13 cellular contexts compared by ENCODE assay signal in genomic region chr16:2466667-2467300, GRCh38. TPM values are rescaled to one million over a fixed set of nuclear protein-coding genes. Genes with fewer than 3 reads are reported as not detected.
A peak's percentile ranks its signal among the peaks of the same experiment; 100 is the strongest.
DNase-seq lines count a peak whose midpoint lies in the region; ATAC-seq and TF ChIP-seq lines count a peak whose summit lies in the region.
"Had no signal": no experiment of that assay in that cellular context is flagged by ENCODE, and none has a peak within 500 bp of the region (broad histone marks: within the 10 kb centered on the region; RNA-seq: fewer than 3 reads in every experiment).

No MANE protein-coding gene starts in this region.

- H2AFZ ChIP-seq in IMR-90 (replicated peaks; ENCODE audit: low read length, poor library complexity) (peak overlapping the region; percentile 95), neural progenitor cell (replicated peaks) (no peak overlapping the region)

- no peak for TF ChIP-seq POLR2A in IMR-90 (IDR thresholded peaks at IDR 0.05; ENCODE audit: low read depth, low read length)

- H3K4ac ChIP-seq in IMR-90 (ENCODE audit: low read depth, low read length) = peak overlapping the region; percentile 94

- H2AK5ac ChIP-seq in IMR-90 (ENCODE audit: low read depth, low read length) = peak overlapping the region; percentile 91; the same call in 1 of the 2 replicates

- H3K27me3 ChIP-seq in DOHH2 (ENCODE audit: control insufficient read depth, low read length) = no peaks in the 10 kb centered on the region
- H3K27me3 ChIP-seq in IMR-90 (ENCODE audit: control insufficient read depth, insufficient read depth, low read length) = no peaks in the 10 kb centered on the region; the same call in 1 of the 2 replicates
- H3K27me3 ChIP-seq in neural progenitor cell = peaks cover 12% of the 10 kb centered on the region
- H3K27me3 ChIP-seq: thyroid gland had no signal

- H3K4me3 Mint-ChIP-seq in neural progenitor cell = peak overlapping the region; percentile 65
- no peak overlapping the region for H3K4me3 Mint-ChIP-seq in osteocyte (ENCODE audit: unreplicated experiment)
- H3K4me3 Mint-ChIP-seq: activated CD8-positive, alpha-beta memory T cell treated with anti-CD3 and anti-CD28 coated beads, Interleukin-2, amount 10 ng/mL, durations not matched to agents 7 days and 5 days had no signal

- H2BK15ac ChIP-seq in IMR-90 (ENCODE audit: low read depth, low read length) = 0 out of 3 replicates have a peak overlapping the region, but pooled peaks have one; percentile 13

- H3F3A ChIP-seq in DOHH2 (ENCODE audit: control insufficient read depth, insufficient read depth) = peaks cover 30% of the 10 kb centered on the region
- peaks cover 57% of the 10 kb centered on the region for H3F3A ChIP-seq in neural progenitor cell (ENCODE audit: low read depth)

- no peak overlapping the region for H3K18ac ChIP-seq in IMR-90 (ENCODE audit: low read depth, low read length)

- CTCF ChIA-PET in IMR-90 (lab: Yijun Ruan, JAX) = interaction anchor here (0.7 kb wide), 1 partner anchor 8 kb away, joined by 3 read pairs; the partner anchor contains the start of gene TBC1D24

- peak overlapping the region; percentile 92 for H3K4me2 ChIP-seq in DOHH2 (ENCODE audit: low read length)
- H3K4me2 ChIP-seq in IMR-90 (ENCODE audit: low read depth, low read length) = no peak overlapping the region
- peak overlapping the region; percentile 92 for H3K4me2 ChIP-seq in neural progenitor cell

- H3K4me1 ChIP-seq in DOHH2 (ENCODE audit: control insufficient read depth, low read length) (peaks cover 70% of the 10 kb centered on the region), IMR-90 (ENCODE audit: control insufficient read depth, insufficient read depth, low read length) (peaks cover 16% of the 10 kb centered on the region), neural progenitor cell (peaks cover 37% of the 10 kb centered on the region)

- H3K14ac ChIP-seq in IMR-90 (replicated peaks; ENCODE audit: low read depth, low read length) = no peak overlapping the region

- peak overlapping the region; percentile 81 for H3K4me3 ChIP-seq in DOHH2 (ENCODE audit: low read length)
- no peak overlapping the region for H3K4me3 ChIP-seq in IMR-90 (ENCODE audit: insufficient read depth, low read depth, low read length)
- no peak overlapping the region for H3K4me3 ChIP-seq in neural progenitor cell

- no peak for DNase-seq in IMR-90
- no peak for DNase-seq in caudate nucleus (lab: John Stamatoyannopoulos, UW)
- no peak for DNase-seq in neural progenitor cell (ENCODE audit: low spot score)
- DNase-seq in NCI-H2227 treated with DMSO at 0.1 percent for 48 hours (lab: John Stamatoyannopoulos, UW) = no peak
- DNase-seq in osteocyte (ENCODE audit: extremely low spot score, unreplicated experiment) = no peak
- DNase-seq in activated gamma-delta T cell (lab: John Stamatoyannopoulos, UW) = no peak
- DNase-seq: activated CD8-positive, alpha-beta memory T cell treated with anti-CD3 and anti-CD28 coated beads, Interleukin-2, amount 10 ng/mL, durations not matched to agents 7 days and 5 days had no signal

- H2AK9ac ChIP-seq in IMR-90 (replicated peaks; ENCODE audit: low read depth, low read length, poor library complexity) = peak overlapping the region; percentile 90

- H4K8ac ChIP-seq in IMR-90 (ENCODE audit: low read depth in 2 of 2, low read length in 2 of 2) = peak overlapping the region; percentile 21 to 75; a peak in 2 of 4 replicates

- dilution Hi-C loops in IMR-90 (cut with HindIII; ENCODE audit: low sequenced_read_pairs, unreplicated experiment) = no loop called here

- H2BK5ac ChIP-seq in IMR-90 (ENCODE audit: low read depth, low read length, poor library complexity, severe bottlenecking) = no peak overlapping the region

- TF ChIP-seq RAD21 in IMR-90 (IDR thresholded peaks at IDR 0.05; ENCODE audit: low read length) = no peak

- no peaks in the 10 kb centered on the region for H3K9me3 ChIP-seq in DOHH2 (ENCODE audit: control insufficient read depth, insufficient read depth, low read length)
- H3K9me3 ChIP-seq in IMR-90 (ENCODE audit: control insufficient read depth, insufficient read depth, low read length) = no peaks in the 10 kb centered on the region
- H3K9me3 ChIP-seq in neural progenitor cell (ENCODE audit: low read depth) = no peaks in the 10 kb centered on the region
- H3K9me3 ChIP-seq: thyroid gland had no signal

- WGBS in IMR-90 (ENCODE audit: extremely low coverage in 2 of 2, insufficient read length in 1 of 2), 2 experiments = 89% methylated on average over 21 of the region's 22 CpGs; no CpG with 5 or more reads in 1 of the 2 experiments

- in situ Hi-C loops in IMR-90 (cut with MboI; ENCODE audit: low sequenced_read_pairs) = no loop called here

- peaks cover 4% of the 10 kb centered on the region for H3K79me2 ChIP-seq in DOHH2 (ENCODE audit: control insufficient read depth, low read length)
- no peaks in the 10 kb centered on the region for H3K79me2 ChIP-seq in neural progenitor cell (ENCODE audit: low read depth)

- no peak overlapping the region for H2BK120ac ChIP-seq in IMR-90 (ENCODE audit: low read depth, low read length)

- no peak for ATAC-seq in IMR-90 (ENCODE audit: low read depth)
- ATAC-seq in HG02623 (IDR thresholded peaks at IDR 0.05; ENCODE audit: unreplicated experiment) = no peak

- no peaks in the 10 kb centered on the region for H4K20me1 ChIP-seq in DOHH2 (ENCODE audit: control insufficient read depth, insufficient read depth, low read depth, low read length)
- H4K20me1 ChIP-seq in IMR-90 (ENCODE audit: insufficient read depth, low read length) = no peaks in the 10 kb centered on the region
- peaks cover 6% of the 10 kb centered on the region for H4K20me1 ChIP-seq in neural progenitor cell (ENCODE audit: low read depth)

- peaks cover 0 to 12% of the 10 kb centered on the region in 2 experiments; a peak in 1 of 4 replicates for H3K79me1 ChIP-seq in IMR-90 (ENCODE audit: low read depth in 1 of 2, low read length in 2 of 2)

- peak overlapping the region; percentile 68; the same call in 1 of the 2 replicates for H4K91ac ChIP-seq in IMR-90 (ENCODE audit: insufficient read depth, low read depth, low read length)

- H3K23ac ChIP-seq in IMR-90 (ENCODE audit: low read depth, low read length) = no peak overlapping the region

- H3K27ac Mint-ChIP-seq in neural progenitor cell = no peak overlapping the region
- H3K27ac Mint-ChIP-seq in osteocyte (ENCODE audit: unreplicated experiment) = no peak overlapping the region
- H3K27ac Mint-ChIP-seq: activated CD8-positive, alpha-beta memory T cell treated with anti-CD3 and anti-CD28 coated beads, Interleukin-2, amount 10 ng/mL, durations not matched to agents 7 days and 5 days; activated naive CD8-positive, alpha-beta T cell had no signal

- POLR2A ChIA-PET in IMR-90 (lab: Charles Lee; ENCODE audit: unreplicated experiment) = no interaction called here

- intact Hi-C loops in IMR-90 (cut with micrococcal nuclease) = no loop called here

- no peaks in the 10 kb centered on the region for H3K9me2 ChIP-seq in DOHH2 (replicated peaks; ENCODE audit: control insufficient read depth, low read length)

- no peak overlapping the region for H2BK20ac ChIP-seq in IMR-90 (ENCODE audit: low read depth, low read length)

- no peak for TF ChIP-seq CTCF in DOHH2 (IDR thresholded peaks at IDR 0.05; ENCODE audit: low read depth, low read length, poor library complexity, severe bottlenecking)
- no peak for TF ChIP-seq CTCF in IMR-90 (conservative IDR thresholded peaks at IDR 0.05; ENCODE audit: low read depth, low read length)
- no peak for TF ChIP-seq CTCF in neural progenitor cell (IDR thresholded peaks at IDR 0.05)
- TF ChIP-seq CTCF in osteocyte (IDR thresholded peaks at IDR 0.05) = no peak

- H3K56ac ChIP-seq in IMR-90 (ENCODE audit: extremely low read depth, insufficient read depth, low read length) = no peak overlapping the region

- H3K27ac ChIP-seq in DOHH2 (ENCODE audit: low read depth, low read length) = peak overlapping the region; percentile 95
- no peak overlapping the region for H3K27ac ChIP-seq in IMR-90 (ENCODE audit: insufficient read depth, low read length)
- peak overlapping the region; percentile 59 for H3K27ac ChIP-seq in caudate nucleus (ENCODE audit: low read depth, low read length)
- H3K27ac ChIP-seq in neural progenitor cell = no peak overlapping the region
- H3K27ac ChIP-seq: thyroid gland had no signal

- H3K36me3 ChIP-seq in DOHH2 (ENCODE audit: control insufficient read depth, low read length) (peaks cover 11% of the 10 kb centered on the region), IMR-90 (ENCODE audit: control insufficient read depth, insufficient read depth, low read length) (no peaks in the 10 kb centered on the region), neural progenitor cell (no peaks in the 10 kb centered on the region)
- H3K36me3 ChIP-seq: thyroid gland had no signal

- H3K9me3 Mint-ChIP-seq in neural progenitor cell (no peaks in the 10 kb centered on the region), osteocyte (ENCODE audit: unreplicated experiment) (no peaks in the 10 kb centered on the region)

- peaks cover 16% of the 10 kb centered on the region for H3K4me1 Mint-ChIP-seq in neural progenitor cell
- peaks cover 24% of the 10 kb centered on the region for H3K4me1 Mint-ChIP-seq in osteocyte (ENCODE audit: unreplicated experiment)

- peaks cover 19% of the 10 kb centered on the region for H3K27me3 Mint-ChIP-seq in neural progenitor cell (ENCODE audit: insufficient read depth, low read depth)
- H3K27me3 Mint-ChIP-seq in osteocyte (ENCODE audit: unreplicated experiment) = no peaks in the 10 kb centered on the region

- H3K36me3 Mint-ChIP-seq in neural progenitor cell (peaks cover 3% of the 10 kb centered on the region), osteocyte (ENCODE audit: unreplicated experiment) (no peaks in the 10 kb centered on the region)
- H3K36me3 Mint-ChIP-seq: activated CD8-positive, alpha-beta memory T cell treated with anti-CD3 and anti-CD28 coated beads, Interleukin-2, amount 10 ng/mL, durations not matched to agents 7 days and 5 days; activated naive CD8-positive, alpha-beta T cell had no signal

- peak overlapping the region; percentile 9; the same call in 1 of the 2 replicates for H3K9ac ChIP-seq in IMR-90 (ENCODE audit: low read depth, low read length)
- no peak overlapping the region for H3K9ac ChIP-seq in neural progenitor cell

- no TSS peak for BruUV-seq in IMR-90 (replicated peaks; lab: Mats Ljungman, UMichigan)

- H3K9me1 ChIP-seq in IMR-90 (ENCODE audit: insufficient read depth, low read length) = peaks cover 8% of the 10 kb centered on the region

- no peak overlapping the region for H4K5ac ChIP-seq in IMR-90 (ENCODE audit: low read depth, low read length)

RNA-seq across cellular contexts. Expression of gene NTN3, which starts 4.3 kb away (rescaled TPM):
- total RNA-seq in IMR-90 (2012; rRNA removed) = 0.18 and 0.28 TPM in 2 replicates
- 0.38 and 0.72 TPM in 2 replicates for polyA plus RNA-seq in IMR-90 (2012; rRNA removed)
- 0.44 and 0.96 TPM in 2 replicates for polyA plus RNA-seq in IMR-90 (2012; cell fraction: cytosol; rRNA removed)
- 0.72 and 2.1 TPM in 2 replicates for polyA plus RNA-seq in IMR-90 (2012; cell fraction: nucleus; rRNA removed; ENCODE audit: low replicate concordance)
- total RNA-seq in neural progenitor cell (ENCODE audit: low replicate concordance) = 1.7 and 3.6 TPM in 2 replicates
- 1.4 and 1.8 TPM in 2 replicates for total RNA-seq in osteocyte
- total RNA-seq: activated CD8-positive, alpha-beta memory T cell treated with anti-CD3 and anti-CD28 coated beads, Interleukin-2, amount 10 ng/mL, durations not matched to agents 7 days and 5 days; Daoy; HT-29 had no signal

RNA-seq across cellular contexts. Expression of gene TEDC2, which starts 6.9 kb away (rescaled TPM):
- 3.6 TPM in 2 replicates for total RNA-seq in IMR-90 (2012; rRNA removed)
- 7.3 and 10.8 TPM in 2 replicates for polyA plus RNA-seq in IMR-90 (2012; rRNA removed)
- polyA plus RNA-seq in IMR-90 (2012; cell fraction: cytosol; rRNA removed) = 5.2 and 6.1 TPM in 2 replicates
- 17.1 and 61.0 TPM in 2 replicates for polyA plus RNA-seq in IMR-90 (2012; cell fraction: nucleus; rRNA removed; ENCODE audit: low replicate concordance)
- total RNA-seq in neural progenitor cell (ENCODE audit: low replicate concordance) = 29.1 and 62.1 TPM in 2 replicates
- 4.4 and 6.7 TPM in 2 replicates for total RNA-seq in osteocyte

RNA-seq across cellular contexts. Expression of gene TBC1D24, which starts 8.1 kb away (rescaled TPM):
- 7.5 and 8.6 TPM in 2 replicates for total RNA-seq in IMR-90 (2012; rRNA removed)
- 13.4 and 16.2 TPM in 2 replicates for polyA plus RNA-seq in IMR-90 (2012; rRNA removed)
- 6.5 and 11.7 TPM in 2 replicates for polyA plus RNA-seq in IMR-90 (2012; cell fraction: cytosol; rRNA removed)
- 28.4 and 53.0 TPM in 2 replicates for polyA plus RNA-seq in IMR-90 (2012; cell fraction: nucleus; rRNA removed; ENCODE audit: low replicate concordance)
- 8.2 and 11.9 TPM in 2 replicates for total RNA-seq in neural progenitor cell (ENCODE audit: low replicate concordance)
- total RNA-seq in osteocyte = 15.4 and 17.4 TPM in 2 replicates

RNA-seq across cellular contexts. Expression of gene CCNF, which starts 37.5 kb away (rescaled TPM):
- 19.2 and 20.1 TPM in 2 replicates for total RNA-seq in IMR-90 (2012; rRNA removed)
- 7.8 and 8.2 TPM in 2 replicates for polyA plus RNA-seq in IMR-90 (2012; rRNA removed)
- 5.4 and 6.1 TPM in 2 replicates for polyA plus RNA-seq in IMR-90 (2012; cell fraction: cytosol; rRNA removed)
- 7.7 and 18.3 TPM in 2 replicates for polyA plus RNA-seq in IMR-90 (2012; cell fraction: nucleus; rRNA removed; ENCODE audit: low replicate concordance)
- total RNA-seq in neural progenitor cell (ENCODE audit: low replicate concordance) = 41.6 and 67.3 TPM in 2 replicates
- 8.0 and 10.0 TPM in 2 replicates for total RNA-seq in osteocyte

RNA-seq across cellular contexts. Expression of gene ATP6V0C, which starts 47.0 kb away (rescaled TPM):
- 8.4 and 8.6 TPM in 2 replicates for total RNA-seq in IMR-90 (2012; rRNA removed)
- polyA plus RNA-seq in IMR-90 (2012; rRNA removed) = 107 and 108 TPM in 2 replicates
- polyA plus RNA-seq in IMR-90 (2012; cell fraction: cytosol; rRNA removed) = 182 and 333 TPM in 2 replicates
- polyA plus RNA-seq in IMR-90 (2012; cell fraction: nucleus; rRNA removed; ENCODE audit: low replicate concordance) = 64.7 and 163 TPM in 2 replicates
- 11.6 and 44.3 TPM in 2 replicates for total RNA-seq in neural progenitor cell (ENCODE audit: low replicate concordance)
- 208 and 211 TPM in 2 replicates for total RNA-seq in osteocyte

Comparison
In these comparisons a context has a peak if more than half of its experiments do, and no peak if none do; other contexts are left out.
1. H3K27ac ChIP-seq: peak in DOHH2 (single experiment) and caudate nucleus (single experiment); none in IMR-90 (single experiment) and neural progenitor cell (single experiment).